ENCODE assay signal across 29 cellular contexts in the genomic region with DNA sequence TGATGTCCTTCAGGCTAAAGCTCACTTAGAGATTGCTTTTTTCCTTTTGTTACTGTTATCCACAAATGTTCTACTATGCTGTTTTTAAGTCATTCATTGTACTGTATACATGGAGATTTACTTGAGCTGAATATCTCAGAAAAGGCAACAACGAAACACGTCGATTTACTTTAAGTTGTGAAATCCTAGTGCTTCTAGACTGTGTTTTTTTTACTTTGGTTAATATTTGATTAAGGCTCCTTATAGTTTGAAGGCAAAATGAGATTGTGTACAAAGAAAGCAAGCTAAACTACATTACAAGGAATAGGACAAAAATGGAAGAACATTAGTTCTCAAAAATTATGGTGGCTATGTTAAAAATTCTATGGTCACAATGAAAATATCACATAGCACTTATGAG.
"Had no signal": no experiment of that assay in that cellular context is flagged by ENCODE, and none has a peak within 500 bp of the region (broad histone marks: within the 10 kb centered on the region; RNA-seq: fewer than 3 reads in every experiment).

No MANE protein-coding gene starts in this region.

- H3K27ac ChIP-seq: brain microvascular endothelial cell, KMS-11, SJCRH30, SK-N-MC, WERI-Rb-1 had no signal

- H3K27me3 ChIP-seq: brain microvascular endothelial cell, SJCRH30 had no signal

- H3K4me2 ChIP-seq: KMS-11 had no signal

- H3K36me3 ChIP-seq: brain microvascular endothelial cell, SJCRH30, WERI-Rb-1 had no signal

- H3K9me3 ChIP-seq: SJCRH30 had no signal

- H3K4me1 ChIP-seq: SJCRH30 had no signal

- ATAC-seq: activated T-cell treated with anti-CD3 and anti-CD28 coated beads, Interleukin-2, amount 50 U/mL, for 72 hours; activated T-helper 17 cell treated with anti-CD3 and anti-CD28 coated beads, Interleukin-2, amount 50 U/mL, for 72 hours; Panc1 had no signal

- H3K4me3 ChIP-seq: SJCRH30, SK-N-MC had no signal

- DNase-seq: activated CD4-positive, alpha-beta memory T cell treated with anti-CD3 and anti-CD28 coated beads, Interleukin-2, amount 10 ng/mL, durations not matched to agents 7 days and 5 days; activated CD4-positive, alpha-beta T cell treated with anti-CD3 and anti-CD28 coated beads for 1 hour; activated CD4-positive, alpha-beta T cell treated with anti-CD3 and anti-CD28 coated beads for 48 hours; activated CD4-positive, CD25-positive, alpha-beta regulatory T cell; activated effector memory CD4-positive, alpha-beta T cell treated with anti-CD3 and anti-CD28 coated beads, Interleukin-2, amount 50 U/mL, for 16 hours; activated naive CD4-positive, alpha-beta T cell; activated naive CD4-positive, alpha-beta T cell treated with anti-CD3 and anti-CD28 coated beads, Interleukin-2, amount 50 U/mL, for 16 hours; activated naive CD8-positive, alpha-beta T cell treated with anti-CD3 and anti-CD28 coated beads for 36 hours; activated T-cell treated with anti-CD3 and anti-CD28 coated beads, Interleukin-2, amount 50 U/mL, for 1 hour; activated T-cell treated with anti-CD3 and anti-CD28 coated beads, Interleukin-2, amount 50 U/mL, for 72 hours; amniotic stem cell; aorta; brain microvascular endothelial cell; central memory CD4-positive, alpha-beta T cell; NCI-H1105; NCI-H1417 treated with DMSO at 0.1 percent for 48 hours; NCI-H1930; NCI-H2081 treated with DMSO at 0.1 percent for 48 hours; NCI-H226; NCI-H446 treated with DMSO at 0.1 percent for 48 hours; NCI-H524; SHP77; SJCRH30; T1000; WERI-Rb-1 had no signal
